14 cellular contexts compared by ENCODE assay signal in genomic region chr4:66606908-66607307, GRCh38.
DNase-seq lines count a peak whose midpoint lies in the region; ATAC-seq and TF ChIP-seq lines count a peak whose summit lies in the region.
"Had no signal": no experiment of that assay in that cellular context is flagged by ENCODE, and none has a peak within 500 bp of the region (broad histone marks: within the 10 kb centered on the region; RNA-seq: fewer than 3 reads in every experiment).

No MANE protein-coding gene starts in this region.

- H3K4me2 ChIP-seq in mesendoderm (ENCODE audit: low read length), result no peak overlapping the region
- H3K4me2 ChIP-seq: KMS-11 had no signal

- DNase-seq in NCI-H2227 (lab: John Stamatoyannopoulos, UW; ENCODE audit: unreplicated experiment) (peak; percentile 0), NCI-H2227 treated with DMSO at 0.1 percent for 48 hours (lab: John Stamatoyannopoulos, UW) (no peak), Panc1 (ENCODE audit: low read depth, low spot score) (no peak), mesendoderm (peak; percentile 90), natural killer cell (no peak)
- no peak for DNase-seq in activated CD4-positive, alpha-beta T cell treated with anti-CD3 and anti-CD28 coated beads, Interleukin-2, amount 50 U/mL, for 4 hours
- DNase-seq: C1 segment of cervical spinal cord, HCEC 1CT, NCI-H1048, NCI-H187, SHP77 treated with DMSO at 0.1 percent for 48 hours had no signal

- H2BK120ac ChIP-seq in mesendoderm (ENCODE audit: low read depth, low read length), result no peak overlapping the region

- H3K23ac ChIP-seq in mesendoderm (ENCODE audit: low read length), result no peak overlapping the region

- no peak overlapping the region for H4K5ac ChIP-seq in mesendoderm (ENCODE audit: low read length)

- no peaks in the 10 kb centered on the region for H3K36me3 Mint-ChIP-seq in natural killer cell

- no peak overlapping the region for H2BK5ac ChIP-seq in mesendoderm (ENCODE audit: low read length)

- no peaks in the 10 kb centered on the region for H3K27me3 Mint-ChIP-seq in natural killer cell (ENCODE audit: low read depth in 2 of 2)

- H3K4me3 ChIP-seq in HUES64 (ENCODE audit: low read length) (no peak overlapping the region), Panc1 (ENCODE audit: low read depth in 2 of 2, low read length in 2 of 2) (no peak overlapping the region), mesendoderm (ENCODE audit: low read length) (no peak overlapping the region)

- no peak overlapping the region for H3K18ac ChIP-seq in mesendoderm (ENCODE audit: low read length)

- no TSS peak for BruUV-seq in Panc1 (replicated peaks; lab: Mats Ljungman, UMichigan)

- H2BK15ac ChIP-seq in mesendoderm (replicated peaks; ENCODE audit: low read depth), result no peak overlapping the region

- no peak overlapping the region for H3K56ac ChIP-seq in mesendoderm (ENCODE audit: low read length)

- H2AK5ac ChIP-seq in mesendoderm (ENCODE audit: low read length), result no peak overlapping the region

- H3K9ac ChIP-seq in HUES64 (ENCODE audit: low read depth, low read length) (no peak overlapping the region), mesendoderm (ENCODE audit: low read length) (no peak overlapping the region)
- H3K9ac ChIP-seq: KMS-11 had no signal

- H3K27ac ChIP-seq in HUES64 (ENCODE audit: low read depth, low read length) (0 out of 2 replicates have a peak overlapping the region, but pooled peaks have one; percentile 53), Panc1 (ENCODE audit: low read length) (peak overlapping the region; percentile 44; the same call in 1 of the 2 replicates), mesendoderm (ENCODE audit: low read depth, low read length) (no peak overlapping the region)
- H3K27ac ChIP-seq: KMS-11 had no signal

- no peak overlapping the region for H3K4me3 Mint-ChIP-seq in natural killer cell

- H3K27ac Mint-ChIP-seq in natural killer cell, result no peak overlapping the region

- H3K4me1 Mint-ChIP-seq in natural killer cell, result no peaks in the 10 kb centered on the region

- no peaks in the 10 kb centered on the region for H3K79me1 ChIP-seq in mesendoderm (ENCODE audit: low read length)

- no peak overlapping the region for H4K8ac ChIP-seq in mesendoderm (ENCODE audit: low read depth, low read length)

- H3K36me3 ChIP-seq in HUES64 (ENCODE audit: insufficient read depth, low read length) (no peaks in the 10 kb centered on the region), Panc1 (ENCODE audit: control insufficient read depth, insufficient read depth, low read length) (no peaks in the 10 kb centered on the region), mesendoderm (ENCODE audit: control insufficient read depth, insufficient read depth, low read length) (no peaks in the 10 kb centered on the region)

- H3K4me1 ChIP-seq in HUES64 (ENCODE audit: insufficient read depth, low read length) (peaks cover 14% of the 10 kb centered on the region; the same call in 1 of the 2 replicates), Panc1 (ENCODE audit: control insufficient read depth, insufficient read depth, low read length) (peaks cover 4% of the 10 kb centered on the region; the same call in 1 of the 2 replicates), mesendoderm (ENCODE audit: control insufficient read depth, low read depth, low read length) (no peaks in the 10 kb centered on the region)

- POLR2A ChIA-PET in Panc1 (lab: Charles Lee), result no interaction called here

- H3K27me3 ChIP-seq in HUES64 (ENCODE audit: insufficient read depth, low read length) (no peaks in the 10 kb centered on the region), Panc1 (ENCODE audit: control insufficient read depth, insufficient read depth, low read length) (no peaks in the 10 kb centered on the region), mesendoderm (ENCODE audit: insufficient read depth, low read length, poor library complexity) (no peaks in the 10 kb centered on the region)

- H3K9me3 ChIP-seq in HUES64 (ENCODE audit: insufficient read depth, low read depth, low read length), result no peaks in the 10 kb centered on the region
- no peaks in the 10 kb centered on the region for H3K9me3 ChIP-seq in Panc1 (ENCODE audit: control insufficient read depth, insufficient read depth, low read depth, low read length)

- CTCF ChIA-PET in Panc1 (lab: Charles Lee), result no interaction called here

- in situ Hi-C loops in Panc1 (cut with HindIII; ENCODE audit: low pct_unique_long_range_greater_than_20kb, low sequenced_read_pairs), result no loop called here

- no peaks in the 10 kb centered on the region for H3K79me2 ChIP-seq in mesendoderm (ENCODE audit: control insufficient read depth, insufficient read depth, low read length)

- no peak overlapping the region for H3K4ac ChIP-seq in mesendoderm (ENCODE audit: low read depth, low read length)

- H3K9me3 Mint-ChIP-seq in natural killer cell, result peaks cover 2 to 6% of the 10 kb centered on the region in 2 donors

- ATAC-seq in Panc1, result no peak
- no peak for ATAC-seq in natural killer cell
- ATAC-seq in HG02884 (IDR thresholded peaks at IDR 0.05; ENCODE audit: unreplicated experiment), result no peak

- intact Hi-C loops in Panc1 (cut with micrococcal nuclease; ENCODE audit: unreplicated experiment) (no loop called here), natural killer cell (cut with micrococcal nuclease) (no loop called here)

- no peak for TF ChIP-seq CTCF in Panc1 (IDR thresholded peaks at IDR 0.05)
- TF ChIP-seq CTCF in natural killer cell (IDR thresholded peaks at IDR 0.05), result no peak

Comparison
In these comparisons a context has a peak if more than half of its experiments do, and no peak if none do; other contexts are left out.
1. DNase-seq: peak in NCI-H2227 (single experiment) and mesendoderm (single experiment); none in NCI-H2227 treated with DMSO at 0.1 percent for 48 hours (single experiment), Panc1 (single experiment), activated CD4-positive, alpha-beta T cell treated with anti-CD3 and anti-CD28 coated beads, Interleukin-2, amount 50 U/mL, for 4 hours (0 of 2) and natural killer cell (single experiment).